Comparison of ENCODE assay signal across 13 cellular contexts in genomic region chr22:45971389-45972028, GRCh38. TPM values are rescaled to one million over a fixed set of nuclear protein-coding genes. Genes with fewer than 3 reads are reported as not detected.
DNase-seq lines count a peak whose midpoint lies in the region; ATAC-seq and TF ChIP-seq lines count a peak whose summit lies in the region.
"Had no signal": no experiment of that assay in that cellular context is flagged by ENCODE, and none has a peak within 500 bp of the region (broad histone marks: within the 10 kb centered on the region; RNA-seq: fewer than 3 reads in every experiment).

No MANE protein-coding gene starts in this region.

- no peak overlapping the region for H3K27ac Mint-ChIP-seq in endodermal cell
- no peak overlapping the region for H3K27ac Mint-ChIP-seq in nephron

- TF ChIP-seq CTCF in left ventricle myocardium inferior (IDR thresholded peaks at IDR 0.05; ENCODE audit: borderline replicate concordance), result no peak
- no peak for TF ChIP-seq CTCF in endodermal cell (conservative IDR thresholded peaks at IDR 0.05)
- TF ChIP-seq CTCF in nephron (IDR thresholded peaks at IDR 0.05; ENCODE audit: unreplicated experiment in 3 of 3), result no peak

- H3K4me3 Mint-ChIP-seq in endodermal cell (peak overlapping the region; percentile 40), nephron (peak overlapping the region; percentile 16 to 82 (median 70))

- H3K9ac ChIP-seq in endodermal cell (ENCODE audit: extremely low read depth, low read length, poor library complexity, severe bottlenecking), result no peak overlapping the region

- H3K4me1 Mint-ChIP-seq in endodermal cell (peaks cover 6% of the 10 kb centered on the region), nephron (peaks cover 19% of the 10 kb centered on the region)

- H3K27me3 ChIP-seq in left ventricle myocardium inferior (ENCODE audit: low read depth) (peaks cover 98% of the 10 kb centered on the region), endodermal cell (ENCODE audit: control insufficient read depth, insufficient read depth, low read length, poor library complexity, severe bottlenecking) (peaks cover 70% of the 10 kb centered on the region), SJCRH30 (no peaks in the 10 kb centered on the region)

- H3K4me3 ChIP-seq in left ventricle myocardium inferior (peak overlapping the region; percentile 54), endodermal cell (ENCODE audit: low read length) (peak overlapping the region; percentile 64), urinary bladder (ENCODE audit: low read depth, low read length) (peak overlapping the region; percentile 1), SJCRH30 (no peak overlapping the region)
- H3K4me3 ChIP-seq: K562, upper lobe of right lung had no signal

- no peak overlapping the region for H3K27ac ChIP-seq in left ventricle myocardium inferior (replicated peaks)
- no peak overlapping the region for H3K27ac ChIP-seq in endodermal cell (ENCODE audit: low read depth, low read length)
- no peak overlapping the region for H3K27ac ChIP-seq in urinary bladder (ENCODE audit: low read depth)
- no peak overlapping the region for H3K27ac ChIP-seq in SJCRH30
- H3K27ac ChIP-seq: RWPE1, upper lobe of right lung had no signal

- ATAC-seq in left cardiac atrium, result no peak
- ATAC-seq: K562, upper lobe of right lung had no signal

- H3K4me1 ChIP-seq in left ventricle myocardium inferior, result peaks cover 28% of the 10 kb centered on the region
- H3K4me1 ChIP-seq in endodermal cell (ENCODE audit: control insufficient read depth, insufficient read depth, low read length), result no peaks in the 10 kb centered on the region
- no peaks in the 10 kb centered on the region for H3K4me1 ChIP-seq in urinary bladder (ENCODE audit: insufficient read depth)
- no peaks in the 10 kb centered on the region for H3K4me1 ChIP-seq in SJCRH30

- 1 to 6% methylated on average over 49 to 69 of the region's 69 CpGs for WGBS in endodermal cell (ENCODE audit: insufficient coverage in 1 of 2, insufficient read length in 1 of 2), 2 experiments
- 9% methylated on average over 69 of the region's 69 CpGs for WGBS in urinary bladder

- H3K27me3 Mint-ChIP-seq in endodermal cell (ENCODE audit: insufficient read depth) (peaks cover 69% of the 10 kb centered on the region), nephron (ENCODE audit: low read depth) (peaks cover 82% of the 10 kb centered on the region)

- H3K36me3 Mint-ChIP-seq in endodermal cell (ENCODE audit: low read depth) (no peaks in the 10 kb centered on the region), nephron (ENCODE audit: low read depth) (no peaks in the 10 kb centered on the region)

- H3K9me3 Mint-ChIP-seq in endodermal cell, result peaks cover 1% of the 10 kb centered on the region
- no peaks in the 10 kb centered on the region for H3K9me3 Mint-ChIP-seq in nephron

- intact Hi-C loops in left ventricle myocardium inferior (cut with micrococcal nuclease) (no loop called here), left cardiac atrium (cut with DNase I) (no loop called here)

- DNase-seq in left ventricle myocardium inferior (no peak), left cardiac atrium (no peak), endodermal cell (peak; percentile 68), SJCRH30 (no peak), foreskin melanocyte (no peak), DMS79 treated with DMSO at 0.1 percent for 48 hours (lab: John Stamatoyannopoulos, UW) (no peak)
- DNase-seq: GOT3, NCI-H2081 treated with DMSO at 0.1 percent for 48 hours, upper lobe of right lung had no signal

- H3K36me3 ChIP-seq in left ventricle myocardium inferior (no peaks in the 10 kb centered on the region), endodermal cell (ENCODE audit: control insufficient read depth, insufficient read depth, low read length) (no peaks in the 10 kb centered on the region), urinary bladder (ENCODE audit: insufficient read depth) (no peaks in the 10 kb centered on the region), SJCRH30 (no peaks in the 10 kb centered on the region)
- H3K36me3 ChIP-seq: upper lobe of right lung had no signal

- H3K9me3 ChIP-seq in left ventricle myocardium inferior (replicated peaks) (no peaks in the 10 kb centered on the region), endodermal cell (ENCODE audit: control insufficient read depth, low read length) (no peaks in the 10 kb centered on the region), SJCRH30 (replicated peaks) (no peaks in the 10 kb centered on the region)
- H3K9me3 ChIP-seq: upper lobe of right lung had no signal

RNA-seq across cellular contexts. Expression of gene WNT7B, which starts 5.5 kb away (rescaled TPM):
- not detected for total RNA-seq in left ventricle myocardium inferior
- not detected for total RNA-seq in left cardiac atrium
- not detected for total RNA-seq in endodermal cell
- 15.0 TPM for polyA plus RNA-seq in endodermal cell (2013, experiment 1 of 2)
- polyA plus RNA-seq in endodermal cell (2013, experiment 2 of 2), result 12.3 TPM
- total RNA-seq in urinary bladder, result 3.1 TPM
- polyA plus RNA-seq in urinary bladder, result 4.1 TPM
- not detected in 2 replicates for total RNA-seq in SJCRH30 (2014; rRNA removed; shearing (Covaris generic))
- total RNA-seq: K562 had no signal
- polyA plus RNA-seq: K562 had no signal
